Comparison of ENCODE assay signal across 11 cellular contexts in the genomic region with DNA sequence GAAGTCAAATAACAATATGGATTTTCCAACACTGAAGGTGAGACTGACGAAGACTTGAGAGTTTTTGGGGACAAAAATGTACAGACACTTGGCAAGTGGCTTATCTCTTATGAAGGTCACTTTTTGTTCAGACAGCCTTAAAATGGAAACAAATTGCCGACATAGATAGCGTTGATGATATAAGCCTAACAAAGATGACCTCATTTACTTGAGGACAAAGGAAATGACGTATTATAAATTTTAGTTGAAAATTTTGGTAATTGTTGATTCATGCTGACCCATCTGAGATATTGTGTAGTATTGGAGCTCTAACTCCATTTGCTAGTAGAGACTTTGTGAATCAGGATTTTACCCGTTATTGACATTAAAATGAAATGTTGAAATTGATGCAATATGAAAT.
"Had no signal": no experiment of that assay in that cellular context is flagged by ENCODE, and none has a peak within 500 bp of the region (broad histone marks: within the 10 kb centered on the region; RNA-seq: fewer than 3 reads in every experiment).

No MANE protein-coding gene starts in this region.

- H3K27ac Mint-ChIP-seq: GM23338, H9, HFFc6 had no signal

- H3K9ac ChIP-seq: GM23248 had no signal

- H2AFZ ChIP-seq: GM23248 had no signal

- H3K4me1 Mint-ChIP-seq: GM23338 had no signal

- H3K36me3 ChIP-seq: HAP-1 had no signal

- H3K27ac ChIP-seq: GM23248 had no signal

- H3K4me3 Mint-ChIP-seq: GM23338, H9, HFFc6 had no signal

- H3K9me3 ChIP-seq: HAP-1 had no signal

- H3K4me3 ChIP-seq: GM23248, GM23338, HAP-1 had no signal

- DNase-seq: GM23248, GOT3, H7, H9, HCEC 1CT, HFFc6 had no signal

- FAIRE-seq: H1, H54 had no signal

- H3K4me2 ChIP-seq: GM23338 had no signal

- H3K9me3 Mint-ChIP-seq: HFFc6 had no signal

- ATAC-seq: GM23338, HCT116 had no signal

- H3K4me1 ChIP-seq: HAP-1 had no signal
